In the genomic region with DNA sequence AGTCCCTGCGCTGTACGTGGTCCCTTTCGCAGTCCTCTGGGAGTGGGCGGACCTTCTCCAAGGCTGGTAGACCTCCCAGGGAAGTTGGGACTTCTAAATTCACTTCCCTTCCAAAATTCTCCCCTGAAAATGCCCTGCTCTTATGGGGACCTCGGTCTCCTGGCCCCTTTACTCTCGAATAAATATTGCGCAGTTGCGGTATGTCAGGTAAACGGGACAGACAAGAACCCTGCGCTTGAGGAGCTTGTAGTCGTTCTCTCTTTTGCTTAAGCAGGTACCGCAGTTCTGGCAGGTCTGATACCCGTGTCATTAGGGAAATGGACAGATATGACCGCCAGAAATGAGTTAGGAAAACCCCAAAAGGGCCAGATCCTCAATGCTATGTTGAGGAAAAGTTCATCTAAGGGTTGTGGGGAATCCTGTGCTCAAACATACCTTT, we compare ENCODE assay signal across 8 cellular contexts. TPM values are rescaled to one million over a fixed set of nuclear protein-coding genes. Genes with fewer than 3 reads are reported as not detected.
DNase-seq lines count a peak whose midpoint lies in the region; ATAC-seq, FAIRE-seq and TF ChIP-seq lines count a peak whose summit lies in the region.

No MANE protein-coding gene starts in this region.

- H3K9ac ChIP-seq in K562 (ENCODE audit: insufficient read depth in 1 of 2, low read depth in 2 of 2, low read length in 2 of 2) = peak overlapping the region; percentile 96 to 97

- H3K27me3 ChIP-seq in K562 (ENCODE audit: control insufficient read depth in 2 of 2, insufficient read depth in 2 of 2, low read length in 2 of 2) (no peaks in the 10 kb centered on the region), mononuclear cell (ENCODE audit: insufficient read depth, low read length) (no peaks in the 10 kb centered on the region)

- TSS peak; percentile 85 for BruUV-seq in K562 (replicated peaks; lab: Mats Ljungman, UMichigan)

- H4K20me1 ChIP-seq in K562 (replicated peaks; ENCODE audit: control insufficient read depth, insufficient read depth, low read length) = no peaks in the 10 kb centered on the region

- peak overlapping the region; percentile 85 for H3K4me3 ChIP-seq in AG10803 (ENCODE audit: low read length)
- H3K4me3 ChIP-seq in K562 = peak overlapping the region; percentile 68
- H3K4me3 ChIP-seq in mononuclear cell (ENCODE audit: low read length) = peak overlapping the region; percentile 76

- DNase-seq in AG10803 (ENCODE audit: low read depth) = no peak
- no peak for DNase-seq in K562 (ENCODE audit: extremely low read depth in 1 of 4, low spot score in 3 of 4)
- DNase-seq in NCI-H1417 treated with DMSO at 0.1 percent for 48 hours (lab: John Stamatoyannopoulos, UW) = no peak
- no peak for DNase-seq in NCI-H187 (lab: John Stamatoyannopoulos, UW)

- H3K9me3 ChIP-seq in K562 (replicated peaks; ENCODE audit: control insufficient read depth, insufficient read depth, low read depth, low read length) (no peaks in the 10 kb centered on the region), mononuclear cell (ENCODE audit: low read depth, low read length) (no peaks in the 10 kb centered on the region)

- in situ Hi-C loops in K562 (cut with MboI) = no loop called here

- H3K79me2 ChIP-seq in K562 (ENCODE audit: control insufficient read depth, insufficient read depth, low read length) = peaks cover 49% of the 10 kb centered on the region

- no peak for FAIRE-seq in K562 (lab: Jason Lieb, UNC)

- WGBS in K562 (ENCODE audit: insufficient coverage, low coverage, missing lambda C conversion rate) = under 1% methylated on average over 14 of the region's 14 CpGs

- peaks cover 39% of the 10 kb centered on the region for H3K36me3 ChIP-seq in K562 (ENCODE audit: control insufficient read depth, insufficient read depth, low read length)

- TF ChIP-seq RAD21 in K562 (CRISPR knock-in tag; conservative IDR thresholded peaks at IDR 0.05 in 1 of 2, IDR thresholded peaks at IDR 0.05 in 1 of 2) = no peak

- TF ChIP-seq CTCF in AG10803 (conservative IDR thresholded peaks at IDR 0.05; ENCODE audit: low read length) (no peak), K562 (IDR thresholded peaks at IDR 0.05 in 2 of 3, conservative IDR thresholded peaks at IDR 0.05 in 1 of 3; ENCODE audit: insufficient read depth in 2 of 3, low read depth in 1 of 3, low read length in 3 of 3) (no peak)

- H3K27ac ChIP-seq in K562 (ENCODE audit: extremely low read depth, low read depth, low read length) = peak overlapping the region; percentile 95

- CTCF ChIA-PET in K562 (lab: Yijun Ruan, JAX; ENCODE audit: low intra/inter-chr PET ratio) = no interaction called here

- no peak for TF ChIP-seq EP300 in K562 (IDR thresholded peaks at IDR 0.05; ENCODE audit: low read length)

- H3K4me1 ChIP-seq in K562 (replicated peaks in 1 of 2; ENCODE audit: control insufficient read depth in 2 of 2, insufficient read depth in 2 of 2, low read length in 2 of 2) = peaks cover 13 to 22% of the 10 kb centered on the region in 2 experiments; a peak in 4 of 5 replicates
- peaks cover 17% of the 10 kb centered on the region for H3K4me1 ChIP-seq in mononuclear cell (ENCODE audit: insufficient read depth, low read length)

- peak; percentile 4 for ATAC-seq in HG03280 (IDR thresholded peaks at IDR 0.05; ENCODE audit: unreplicated experiment)
- peak; percentile 27 for ATAC-seq in K562
- no peak for ATAC-seq in HG02798 (IDR thresholded peaks at IDR 0.05; ENCODE audit: poor library complexity, unreplicated experiment)
- no peak for ATAC-seq in HG03460 (IDR thresholded peaks at IDR 0.05; ENCODE audit: unreplicated experiment)

- peak overlapping the region; percentile 90 for H2AFZ ChIP-seq in K562 (ENCODE audit: low read depth, low read length)

- POLR2A ChIA-PET in K562 (lab: Yijun Ruan, JAX) = interaction anchor here (0.5 to 14.7 kb wide), 11 partner anchors 9 to 1674 kb away, joined by 3 to 199 read pairs (median 4); a partner anchor contains a TSS

- no peaks in the 10 kb centered on the region for H3K9me1 ChIP-seq in K562 (ENCODE audit: control insufficient read depth, insufficient read depth, low read length)

- peak overlapping the region; percentile 94 for H3K4me2 ChIP-seq in K562 (ENCODE audit: insufficient read depth, low read length)

- no peak for TF ChIP-seq POLR2A in K562 (conservative IDR thresholded peaks at IDR 0.05)

- intact Hi-C loops in K562 (cut with micrococcal nuclease) = no loop called here

RNA-seq across cellular contexts. Expression of a gene that starts 0.6 kb away (rescaled TPM):
- total RNA-seq in K562 (2011; cell fraction: chromatin; rRNA removed; ENCODE audit: low replicate concordance) = 211 and 292 TPM in 2 replicates
- 153 and 166 TPM in 2 replicates for total RNA-seq in K562 (2011; cell fraction: nucleolus; rRNA removed)
- total RNA-seq in K562 (2011; cell fraction: nucleoplasm; rRNA removed) = 123 and 160 TPM in 2 replicates
- 143 and 159 TPM in 2 replicates for total RNA-seq in K562 (2014; rRNA removed)
- 169 and 184 TPM in 2 replicates for total RNA-seq in K562 (2014; rRNA removed; fragmentation: Illumina TruSeq; extraction: Trizol)
- 160 and 164 TPM in 2 replicates for total RNA-seq in K562 (2015; rRNA removed; fragmentation: Illumina TruSeq; extraction: Trizol)
- 156 and 173 TPM in 2 replicates for total RNA-seq in K562 (2021)
- polyA plus RNA-seq in K562 (2011; rRNA removed) = 214 and 226 TPM in 2 replicates
- polyA plus RNA-seq in K562 (2011; cell fraction: cytosol; rRNA removed) = 117 and 189 TPM in 2 replicates
- polyA plus RNA-seq in K562 (2011; cell fraction: nucleus; rRNA removed) = 195 and 253 TPM in 2 replicates
- polyA plus RNA-seq in K562 (2012) = 113 and 166 TPM in 2 replicates
- 196 and 210 TPM in 2 replicates for polyA plus RNA-seq in K562 (2014; fragmentation: Illumina TruSeq; extraction: Trizol)
- 100 to 1,000 TPM in 1 of 2 experiments, 10 to 100 TPM in 1; 84.9 to 161 TPM for polyA plus RNA-seq in K562 (2014; fragmentation: Nextera tagmentation; extraction: Ambion mirVana)
- 163 and 183 TPM in 2 replicates for polyA plus RNA-seq in K562 (2014; rRNA removed)
- polyA minus RNA-seq in K562 (2011; rRNA and poly(A)+ RNA removed) = 259 and 260 TPM in 2 replicates
- 113 and 120 TPM in 2 replicates for polyA minus RNA-seq in K562 (2011; cell fraction: cytosol; rRNA and poly(A)+ RNA removed)
- polyA minus RNA-seq in K562 (2011; cell fraction: nucleus; rRNA and poly(A)+ RNA removed) = 52.5 and 93.7 TPM in 2 replicates
- 0.21 TPM for total RNA-seq in mononuclear cell

RNA-seq across cellular contexts. Expression of a gene that starts 9.2 kb away (rescaled TPM):
- under 0.01 TPM in 2 replicates for total RNA-seq in K562 (2011; cell fraction: chromatin; rRNA removed; ENCODE audit: low replicate concordance)
- under 0.01 TPM in 2 replicates for total RNA-seq in K562 (2011; cell fraction: nucleolus; rRNA removed)
- total RNA-seq in K562 (2011; cell fraction: nucleoplasm; rRNA removed) = under 0.01 TPM in 2 replicates
- total RNA-seq in K562 (2014; rRNA removed) = not detected in 2 replicates
- total RNA-seq in K562 (2014; rRNA removed; fragmentation: Illumina TruSeq; extraction: Trizol) = not detected in 2 replicates
- under 0.01 TPM in 1 of 2 replicates, not detected in the other for total RNA-seq in K562 (2015; rRNA removed; fragmentation: Illumina TruSeq; extraction: Trizol)
- total RNA-seq in K562 (2021) = not detected in 2 replicates
- polyA plus RNA-seq in K562 (2011; rRNA removed) = under 0.01 TPM in 1 of 2 replicates, not detected in the other
- not detected in 2 replicates for polyA plus RNA-seq in K562 (2011; cell fraction: cytosol; rRNA removed)
- polyA plus RNA-seq in K562 (2011; cell fraction: nucleus; rRNA removed) = under 0.01 TPM in 2 replicates
- polyA plus RNA-seq in K562 (2012) = not detected in 2 replicates
- not detected in 2 replicates for polyA plus RNA-seq in K562 (2014; fragmentation: Illumina TruSeq; extraction: Trizol)
- not detected for polyA plus RNA-seq in K562 (2014; fragmentation: Nextera tagmentation; extraction: Ambion mirVana)
- polyA plus RNA-seq in K562 (2014; rRNA removed) = not detected in 2 replicates
- polyA minus RNA-seq in K562 (2011; rRNA and poly(A)+ RNA removed) = under 0.01 TPM in 2 replicates
- 577 and 1,449 TPM in 2 replicates for polyA minus RNA-seq in K562 (2011; cell fraction: cytosol; rRNA and poly(A)+ RNA removed)
- polyA minus RNA-seq in K562 (2011; cell fraction: nucleus; rRNA and poly(A)+ RNA removed) = under 0.01 TPM in 2 replicates
- not detected for total RNA-seq in mononuclear cell

RNA-seq across cellular contexts. Expression of a gene that starts 35.1 kb away (rescaled TPM):
- 542 and 786 TPM in 2 replicates for total RNA-seq in K562 (2011; cell fraction: chromatin; rRNA removed; ENCODE audit: low replicate concordance)
- 948 and 967 TPM in 2 replicates for total RNA-seq in K562 (2011; cell fraction: nucleolus; rRNA removed)
- total RNA-seq in K562 (2011; cell fraction: nucleoplasm; rRNA removed) = 930 and 1,480 TPM in 2 replicates
- total RNA-seq in K562 (2014; rRNA removed) (3,851 and 4,431 TPM in 2 replicates), K562 (2014; rRNA removed; fragmentation: Illumina TruSeq; extraction: Trizol) (2,850 and 3,258 TPM in 2 replicates), K562 (2015; rRNA removed; fragmentation: Illumina TruSeq; extraction: Trizol) (3,074 and 3,307 TPM in 2 replicates), K562 (2021) (3,109 and 3,518 TPM in 2 replicates), mononuclear cell (2,122 TPM)
- polyA plus RNA-seq in K562 (2011; rRNA removed) (2,871 and 3,497 TPM in 2 replicates), K562 (2014; fragmentation: Illumina TruSeq; extraction: Trizol) (2,545 and 2,717 TPM in 2 replicates), K562 (2014; fragmentation: Nextera tagmentation; extraction: Ambion mirVana) (1,000 to 10,000 TPM; 2,431 to 2,562 TPM), K562 (2014; rRNA removed) (3,694 and 4,168 TPM in 2 replicates)
- polyA plus RNA-seq in K562 (2011; cell fraction: cytosol; rRNA removed) = 2,484 and 3,204 TPM in 2 replicates
- polyA plus RNA-seq in K562 (2011; cell fraction: nucleus; rRNA removed) = 1,065 and 1,968 TPM in 2 replicates
- polyA plus RNA-seq in K562 (2012) = 3,267 and 3,835 TPM in 2 replicates
- polyA minus RNA-seq in K562 (2011; rRNA and poly(A)+ RNA removed) = 1,274 and 1,304 TPM in 2 replicates
- polyA minus RNA-seq in K562 (2011; cell fraction: cytosol; rRNA and poly(A)+ RNA removed) = 927 and 1,052 TPM in 2 replicates
- polyA minus RNA-seq in K562 (2011; cell fraction: nucleus; rRNA and poly(A)+ RNA removed) = 256 and 454 TPM in 2 replicates

RNA-seq across cellular contexts. Expression of a gene that starts 47.8 kb away (rescaled TPM):
- 0.23 TPM in 1 of 2 replicates, not detected in the other for total RNA-seq in K562 (2011; cell fraction: chromatin; rRNA removed; ENCODE audit: low replicate concordance)
- total RNA-seq in K562 (2011; cell fraction: nucleolus; rRNA removed) = not detected in 2 replicates
- 0.38 TPM in 1 of 2 replicates, not detected in the other for total RNA-seq in K562 (2011; cell fraction: nucleoplasm; rRNA removed)
- total RNA-seq in K562 (2014; rRNA removed) = not detected in 2 replicates
- not detected in 2 replicates for total RNA-seq in K562 (2014; rRNA removed; fragmentation: Illumina TruSeq; extraction: Trizol)
- total RNA-seq in K562 (2015; rRNA removed; fragmentation: Illumina TruSeq; extraction: Trizol) = not detected in 2 replicates
- total RNA-seq in K562 (2021) = not detected in 2 replicates
- 0.05 and 0.07 TPM in 2 replicates for polyA plus RNA-seq in K562 (2011; rRNA removed)
- 0.07 and 0.13 TPM in 2 replicates for polyA plus RNA-seq in K562 (2011; cell fraction: cytosol; rRNA removed)
- 0.24 and 0.60 TPM in 2 replicates for polyA plus RNA-seq in K562 (2011; cell fraction: nucleus; rRNA removed)
- polyA plus RNA-seq in K562 (2012) = 0.04 and 0.06 TPM in 2 replicates
- not detected in 2 replicates for polyA plus RNA-seq in K562 (2014; fragmentation: Illumina TruSeq; extraction: Trizol)
- not detected for polyA plus RNA-seq in K562 (2014; fragmentation: Nextera tagmentation; extraction: Ambion mirVana)
- 0.11 TPM in 1 of 2 replicates, not detected in the other for polyA plus RNA-seq in K562 (2014; rRNA removed)
- not detected in 2 replicates for polyA minus RNA-seq in K562 (2011; rRNA and poly(A)+ RNA removed)
- polyA minus RNA-seq in K562 (2011; cell fraction: cytosol; rRNA and poly(A)+ RNA removed) = not detected in 2 replicates
- polyA minus RNA-seq in K562 (2011; cell fraction: nucleus; rRNA and poly(A)+ RNA removed) = not detected in 2 replicates
- total RNA-seq in mononuclear cell = 0.21 TPM

RNA-seq across cellular contexts. Expression of a gene that starts 60.0 kb away (rescaled TPM):
- total RNA-seq in K562 (2011; cell fraction: chromatin; rRNA removed; ENCODE audit: low replicate concordance) = 66.7 and 212 TPM in 2 replicates
- total RNA-seq in K562 (2011; cell fraction: nucleolus; rRNA removed) = 133 and 170 TPM in 2 replicates
- total RNA-seq in K562 (2011; cell fraction: nucleoplasm; rRNA removed) = 70.2 and 84.7 TPM in 2 replicates
- total RNA-seq in K562 (2014; rRNA removed) = 15.3 and 17.4 TPM in 2 replicates
- 5.2 and 6.6 TPM in 2 replicates for total RNA-seq in K562 (2014; rRNA removed; fragmentation: Illumina TruSeq; extraction: Trizol)
- total RNA-seq in K562 (2015; rRNA removed; fragmentation: Illumina TruSeq; extraction: Trizol) = 5.8 and 7.7 TPM in 2 replicates
- 17.9 and 19.3 TPM in 2 replicates for total RNA-seq in K562 (2021)
- 11.0 and 15.5 TPM in 2 replicates for polyA plus RNA-seq in K562 (2011; rRNA removed)
- polyA plus RNA-seq in K562 (2011; cell fraction: cytosol; rRNA removed) = 14.0 and 19.5 TPM in 2 replicates
- polyA plus RNA-seq in K562 (2011; cell fraction: nucleus; rRNA removed) = 73.9 and 132 TPM in 2 replicates
- polyA plus RNA-seq in K562 (2012) = 10.1 and 18.5 TPM in 2 replicates
- 12.2 and 14.0 TPM in 2 replicates for polyA plus RNA-seq in K562 (2014; fragmentation: Illumina TruSeq; extraction: Trizol)
- polyA plus RNA-seq in K562 (2014; fragmentation: Nextera tagmentation; extraction: Ambion mirVana) = 1 to 10 TPM in 1 of 2 experiments, under 1 TPM in 1; 0.52 to 1.9 TPM
- 22.7 and 24.2 TPM in 2 replicates for polyA plus RNA-seq in K562 (2014; rRNA removed)
- 5.5 and 7.4 TPM in 2 replicates for polyA minus RNA-seq in K562 (2011; rRNA and poly(A)+ RNA removed)
- 7.5 and 8.9 TPM in 2 replicates for polyA minus RNA-seq in K562 (2011; cell fraction: cytosol; rRNA and poly(A)+ RNA removed)
- 34.8 and 42.1 TPM in 2 replicates for polyA minus RNA-seq in K562 (2011; cell fraction: nucleus; rRNA and poly(A)+ RNA removed)
- 224 TPM for total RNA-seq in mononuclear cell

Comparison
In these comparisons a context has a peak if more than half of its experiments do, and no peak if none do; other contexts are left out.
1. ATAC-seq: peak in HG03280 (single experiment) and K562 (single experiment); none in HG02798 (single experiment) and HG03460 (single experiment).
2. RNA of a gene that starts 0.6 kb away (total RNA-seq): 123 to 292 TPM in K562; 0.21 TPM in mononuclear cell (single experiment); every median in the first group is over 100 times any median in the second.
3. Peak in every context shown above with its lines, with median percentiles within 50 percentile points of each other: H3K4me3 ChIP-seq.